ENCODE assay signal across 1 cellular context in genomic region chr17:43226393-43226792, GRCh38.
TF ChIP-seq lines count a peak whose summit lies in the region.

No MANE protein-coding gene starts in this region.

TF ChIP-seq in GM12878, 131 proteins besides CTCF, POLR2A, EP300 and RAD21:
- TF ChIP-seq TCF3 (IDR thresholded peaks at IDR 0.05; ENCODE audit: borderline replicate concordance, insufficient read depth, low read depth, low read length) (no peak), E2F4 (IDR thresholded peaks at IDR 0.05; ENCODE audit: low read depth, low read length) (no peak), NR2C1 (IDR thresholded peaks at IDR 0.05) (no peak), HCFC1 (IDR thresholded peaks at IDR 0.05; ENCODE audit: low read length) (no peak), NR2C2 (IDR thresholded peaks at IDR 0.05; ENCODE audit: borderline replicate concordance, control insufficient read depth, insufficient read length, low read depth) (no peak), MTA3 (IDR thresholded peaks at IDR 0.05; ENCODE audit: borderline replicate concordance, low read length) (no peak), NFXL1 (IDR thresholded peaks at IDR 0.05; ENCODE audit: borderline replicate concordance) (no peak), TCF12 (IDR thresholded peaks at IDR 0.05; ENCODE audit: low read depth, low read length) (no peak), SRF (IDR thresholded peaks at IDR 0.05; ENCODE audit: low read depth in 2 of 2, low read length in 2 of 2) (no peak), JUNB (IDR thresholded peaks at IDR 0.05) (no peak)
